8 cellular contexts compared by ENCODE assay signal in the genomic region with DNA sequence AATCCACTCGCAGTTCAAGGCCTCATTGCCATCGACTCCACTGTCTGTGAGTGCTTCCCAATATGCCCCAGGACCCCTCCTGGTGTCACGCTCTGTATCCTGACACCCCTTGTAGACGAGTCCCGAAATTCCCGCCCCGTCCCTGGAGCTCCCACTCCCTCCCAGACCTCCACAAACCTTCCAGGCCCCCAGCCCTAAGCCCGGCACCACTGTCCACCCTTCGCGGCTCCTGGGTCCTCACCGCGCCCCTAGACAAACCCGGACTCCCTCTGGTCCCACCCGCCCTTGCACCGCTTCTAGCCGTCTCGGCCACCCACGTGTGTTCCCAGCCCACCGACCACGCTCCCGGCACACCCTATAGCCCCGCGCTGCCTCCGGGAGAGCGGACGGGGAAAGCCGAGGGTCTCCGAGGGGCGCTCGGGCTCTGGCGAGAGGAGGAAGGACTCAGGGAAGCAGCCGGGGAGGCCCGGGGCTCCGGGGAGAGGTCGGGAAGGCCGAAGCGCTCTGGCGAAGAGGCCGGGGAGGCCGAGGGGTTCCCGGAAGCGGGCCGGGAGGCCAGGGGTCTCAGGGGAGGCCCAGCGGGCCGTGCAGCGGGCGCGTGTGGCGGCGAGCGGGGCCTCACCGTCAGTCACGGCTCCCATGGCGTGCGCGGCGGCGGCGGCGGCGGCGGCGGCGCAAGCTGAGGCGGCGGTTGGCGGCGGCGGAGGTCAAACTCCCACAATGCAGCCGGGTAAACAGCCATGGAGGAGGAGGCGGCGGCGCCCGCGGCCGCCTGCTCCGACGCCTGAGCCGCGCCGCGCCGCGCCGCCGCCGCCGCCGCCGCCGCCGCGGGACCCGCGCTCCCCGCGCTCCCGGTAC. TPM values are rescaled to one million over a fixed set of nuclear protein-coding genes. Genes with fewer than 3 reads are reported as not detected.
DNase-seq lines count a peak whose midpoint lies in the region; ATAC-seq and TF ChIP-seq lines count a peak whose summit lies in the region.

TSS of gene ATXN7 (plus strand) at position 718 of the 858 bp plus-strand sequence. CDS start 48,732 bp downstream, outside the sequence.
TSS of gene THOC7 (minus strand) at position 656 of the 858 bp plus-strand sequence. CDS start at position 641, 15 bp downstream.

- H3K27ac Mint-ChIP-seq in CD4-positive, CD25-positive, alpha-beta regulatory T cell = peak within 1 kb of the TSS; percentile 95 to 96 (median 96)
- peak within 1 kb of the TSS; percentile 95 to 97 for H3K27ac Mint-ChIP-seq in activated naive CD4-positive, alpha-beta T cell treated with anti-CD3 and anti-CD28 coated beads, Interleukin-2, amount 50 U/mL, for 72 hours
- peak within 1 kb of the TSS; percentile 88 for H3K27ac Mint-ChIP-seq in glutamatergic neuron (ENCODE audit: unreplicated experiment)

- H3K4me3 Mint-ChIP-seq in CD4-positive, CD25-positive, alpha-beta regulatory T cell = peak within 1 kb of the TSS; percentile 94 to 98 (median 96)
- H3K4me3 Mint-ChIP-seq in glutamatergic neuron (ENCODE audit: unreplicated experiment) = peak within 1 kb of the TSS; percentile 89

- H3K27me3 ChIP-seq in CD4-positive, CD25-positive, alpha-beta regulatory T cell (ENCODE audit: control insufficient read depth, insufficient read depth, low read length) = no peaks in the 10 kb centered on the region
- H3K27me3 ChIP-seq in ovary (no peaks in the 10 kb centered on the region), tibial nerve (no peaks in the 10 kb centered on the region)

- no peak for TF ChIP-seq EP300 in ovary (IDR thresholded peaks at IDR 0.05)
- TF ChIP-seq EP300 in tibial nerve (IDR thresholded peaks at IDR 0.05) = no peak

- no peaks in the 10 kb centered on the region for H3K9me3 ChIP-seq in CD4-positive, CD25-positive, alpha-beta regulatory T cell (ENCODE audit: control insufficient read depth in 2 of 2, low read length in 2 of 2)
- H3K9me3 ChIP-seq in ovary (no peaks in the 10 kb centered on the region), tibial nerve (no peaks in the 10 kb centered on the region)

- H3K27ac ChIP-seq in CD4-positive, CD25-positive, alpha-beta regulatory T cell (ENCODE audit: insufficient read depth, low read length, poor library complexity, severe bottlenecking) = peak within 1 kb of the TSS; percentile 63
- H3K27ac ChIP-seq in ovary = peak within 1 kb of the TSS; percentile 85 to 91
- peak within 1 kb of the TSS; percentile 94 to 97 (median 96) for H3K27ac ChIP-seq in tibial nerve

- H3K4me3 ChIP-seq in CD4-positive, CD25-positive, alpha-beta regulatory T cell (ENCODE audit: low read depth, low read length) = peak within 1 kb of the TSS; percentile 84
- H3K4me3 ChIP-seq in ovary (peak within 1 kb of the TSS; percentile 96), tibial nerve (peak within 1 kb of the TSS; percentile 97 to 99 (median 98))

- no peak for TF ChIP-seq CTCF in glutamatergic neuron (IDR thresholded peaks at IDR 0.05; ENCODE audit: partially characterized antibody, unreplicated experiment)
- TF ChIP-seq CTCF in ovary (IDR thresholded peaks at IDR 0.05) = no peak
- no peak for TF ChIP-seq CTCF in tibial nerve (IDR thresholded peaks at IDR 0.05)

- H3K36me3 ChIP-seq in CD4-positive, CD25-positive, alpha-beta regulatory T cell (ENCODE audit: control insufficient read depth, insufficient read depth, low read length) = no peaks in the 10 kb centered on the region
- no peaks in the 10 kb centered on the region for H3K36me3 ChIP-seq in ovary
- no peaks in the 10 kb centered on the region for H3K36me3 ChIP-seq in tibial nerve

- peak; percentile 81 to 83 for ATAC-seq in CD4-positive, CD25-positive, alpha-beta regulatory T cell (ENCODE audit: low read depth in 2 of 2)
- peak; percentile 71 for ATAC-seq in HG03442 (IDR thresholded peaks at IDR 0.05; ENCODE audit: unreplicated experiment)
- peak; percentile 75 to 89 for ATAC-seq in activated naive CD4-positive, alpha-beta T cell treated with anti-CD3 and anti-CD28 coated beads, Interleukin-2, amount 50 U/mL, for 72 hours

- WGBS in ovary, 3 donors = 0 to 2% (median 0%) methylated on average over 42 to 94 of the region's 98 CpGs
- 1% methylated on average over 41 to 60 of the region's 98 CpGs for WGBS in tibial nerve, 2 donors

- intact Hi-C loops in ovary (cut with DNase I) = loop anchor here in 1 of 4 donors (5.0 kb wide), 1 partner anchor 49 kb away; the partner anchor contains the start of gene SCAANT1

- peaks cover 9% of the 10 kb centered on the region for H3K36me3 Mint-ChIP-seq in CD4-positive, CD25-positive, alpha-beta regulatory T cell
- H3K36me3 Mint-ChIP-seq in activated naive CD4-positive, alpha-beta T cell treated with anti-CD3 and anti-CD28 coated beads, Interleukin-2, amount 50 U/mL, for 72 hours = peaks cover 19 to 42% of the 10 kb centered on the region in 2 donors
- no peaks in the 10 kb centered on the region for H3K36me3 Mint-ChIP-seq in glutamatergic neuron (ENCODE audit: unreplicated experiment)

- DNase-seq in CD4-positive, CD25-positive, alpha-beta regulatory T cell = peak; percentile 66 to 77 (median 74)
- DNase-seq in GM19240 (ENCODE audit: insufficient read length, low spot score) (peak; percentile 47), SK-N-DZ (ENCODE audit: low spot score) (peak; percentile 45), glutamatergic neuron (peak; percentile 82), ovary (peak; percentile 55 to 82 (median 74)), tibial nerve (ENCODE audit: low spot score in 2 of 2) (peak; percentile 18 to 25)
- DNase-seq in activated naive CD4-positive, alpha-beta T cell treated with anti-CD3 and anti-CD28 coated beads, Interleukin-2, amount 50 U/mL, for 72 hours (ENCODE audit: low spot score in 2 of 2) = peak; percentile 65 to 67

- no peaks in the 10 kb centered on the region for H3K27me3 Mint-ChIP-seq in CD4-positive, CD25-positive, alpha-beta regulatory T cell
- H3K27me3 Mint-ChIP-seq in glutamatergic neuron (ENCODE audit: unreplicated experiment) = peaks cover 8% of the 10 kb centered on the region

- H3K4me1 ChIP-seq in CD4-positive, CD25-positive, alpha-beta regulatory T cell (ENCODE audit: control insufficient read depth, insufficient read depth, low read length, poor library complexity, severe bottlenecking) = peaks cover 27% of the 10 kb centered on the region
- H3K4me1 ChIP-seq in ovary (ENCODE audit: insufficient read depth) (peaks cover 7% of the 10 kb centered on the region), tibial nerve (peaks cover 0 to 39% (median 8%) of the 10 kb centered on the region in 4 donors)

- no peak for TF ChIP-seq POLR2A in ovary (IDR thresholded peaks at IDR 0.05)
- no peak for TF ChIP-seq POLR2A in tibial nerve (IDR thresholded peaks at IDR 0.05)

- H3K9me3 Mint-ChIP-seq in CD4-positive, CD25-positive, alpha-beta regulatory T cell = no peaks in the 10 kb centered on the region
- H3K9me3 Mint-ChIP-seq in activated naive CD4-positive, alpha-beta T cell treated with anti-CD3 and anti-CD28 coated beads, Interleukin-2, amount 50 U/mL, for 72 hours = no peaks in the 10 kb centered on the region
- peaks cover 9% of the 10 kb centered on the region for H3K9me3 Mint-ChIP-seq in glutamatergic neuron (ENCODE audit: unreplicated experiment)

- peaks cover 38 to 77% (median 63%) of the 10 kb centered on the region in 4 donors for H3K4me1 Mint-ChIP-seq in CD4-positive, CD25-positive, alpha-beta regulatory T cell
- peaks cover 10% of the 10 kb centered on the region for H3K4me1 Mint-ChIP-seq in glutamatergic neuron (ENCODE audit: low read depth, unreplicated experiment)

RNA-seq across cellular contexts. Expression of gene ATXN7, which starts in this region (rescaled TPM):
- total RNA-seq in CD4-positive, CD25-positive, alpha-beta regulatory T cell = 249 TPM
- 10 to 100 TPM; 20.0 to 28.7 (median 23.4) TPM for polyA plus RNA-seq in CD4-positive, CD25-positive, alpha-beta regulatory T cell
- 1.7 and 2.5 TPM in 2 replicates for polyA plus RNA-seq in SK-N-DZ (2014; cell fraction: cytosol; rRNA removed)
- 4.0 and 8.1 TPM in 2 replicates for polyA plus RNA-seq in SK-N-DZ (2014; cell fraction: nucleus; rRNA removed)
- 10 to 100 TPM; 28.6 to 54.9 TPM for total RNA-seq in activated naive CD4-positive, alpha-beta T cell treated with anti-CD3 and anti-CD28 coated beads, Interleukin-2, amount 50 U/mL, for 72 hours
- total RNA-seq in glutamatergic neuron (ENCODE audit: unreplicated experiment) = 22.1 TPM
- total RNA-seq in ovary = 10 to 100 TPM; 23.0 to 47.0 (median 29.8) TPM
- 10 to 100 TPM in 1 of 2 donors, 1 to 10 TPM in 1; 4.3 to 14.7 TPM for polyA plus RNA-seq in ovary
- 10 to 100 TPM; 29.2 to 44.2 (median 38.3) TPM for total RNA-seq in tibial nerve

RNA-seq across cellular contexts. Expression of gene THOC7, which starts in this region (rescaled TPM):
- 37.3 TPM for total RNA-seq in CD4-positive, CD25-positive, alpha-beta regulatory T cell
- 10 to 100 TPM; 73.8 to 96.7 (median 85.4) TPM for polyA plus RNA-seq in CD4-positive, CD25-positive, alpha-beta regulatory T cell
- 69.1 and 80.2 TPM in 2 replicates for polyA plus RNA-seq in SK-N-DZ (2014; cell fraction: cytosol; rRNA removed)
- 31.5 and 47.6 TPM in 2 replicates for polyA plus RNA-seq in SK-N-DZ (2014; cell fraction: nucleus; rRNA removed)
- 10 to 100 TPM; 15.6 to 89.2 TPM for total RNA-seq in activated naive CD4-positive, alpha-beta T cell treated with anti-CD3 and anti-CD28 coated beads, Interleukin-2, amount 50 U/mL, for 72 hours
- 43.3 TPM for total RNA-seq in glutamatergic neuron (ENCODE audit: unreplicated experiment)
- 10 to 100 TPM; 38.2 to 50.6 (median 46.7) TPM for total RNA-seq in ovary
- 10 to 100 TPM; 55.6 to 80.3 TPM for polyA plus RNA-seq in ovary
- 10 to 100 TPM; 32.2 to 77.4 (median 47.9) TPM for total RNA-seq in tibial nerve

Comparison
In these comparisons a context has a peak if more than half of its experiments do, and no peak if none do; other contexts are left out.
1. Peak in every context shown above with its lines: DNase-seq, ATAC-seq, H3K4me3 ChIP-seq and H3K27ac ChIP-seq.
2. DNase-seq: peak in every context shown above with its lines; median percentile 82 in glutamatergic neuron; 74 in CD4-positive, CD25-positive, alpha-beta regulatory T cell; 74 in ovary; 66 in activated naive CD4-positive, alpha-beta T cell treated with anti-CD3 and anti-CD28 coated beads, Interleukin-2, amount 50 U/mL, for 72 hours; 47 in GM19240; 45 in SK-N-DZ; 22 in tibial nerve.